8 cellular contexts compared by ENCODE assay signal in the genomic region with DNA sequence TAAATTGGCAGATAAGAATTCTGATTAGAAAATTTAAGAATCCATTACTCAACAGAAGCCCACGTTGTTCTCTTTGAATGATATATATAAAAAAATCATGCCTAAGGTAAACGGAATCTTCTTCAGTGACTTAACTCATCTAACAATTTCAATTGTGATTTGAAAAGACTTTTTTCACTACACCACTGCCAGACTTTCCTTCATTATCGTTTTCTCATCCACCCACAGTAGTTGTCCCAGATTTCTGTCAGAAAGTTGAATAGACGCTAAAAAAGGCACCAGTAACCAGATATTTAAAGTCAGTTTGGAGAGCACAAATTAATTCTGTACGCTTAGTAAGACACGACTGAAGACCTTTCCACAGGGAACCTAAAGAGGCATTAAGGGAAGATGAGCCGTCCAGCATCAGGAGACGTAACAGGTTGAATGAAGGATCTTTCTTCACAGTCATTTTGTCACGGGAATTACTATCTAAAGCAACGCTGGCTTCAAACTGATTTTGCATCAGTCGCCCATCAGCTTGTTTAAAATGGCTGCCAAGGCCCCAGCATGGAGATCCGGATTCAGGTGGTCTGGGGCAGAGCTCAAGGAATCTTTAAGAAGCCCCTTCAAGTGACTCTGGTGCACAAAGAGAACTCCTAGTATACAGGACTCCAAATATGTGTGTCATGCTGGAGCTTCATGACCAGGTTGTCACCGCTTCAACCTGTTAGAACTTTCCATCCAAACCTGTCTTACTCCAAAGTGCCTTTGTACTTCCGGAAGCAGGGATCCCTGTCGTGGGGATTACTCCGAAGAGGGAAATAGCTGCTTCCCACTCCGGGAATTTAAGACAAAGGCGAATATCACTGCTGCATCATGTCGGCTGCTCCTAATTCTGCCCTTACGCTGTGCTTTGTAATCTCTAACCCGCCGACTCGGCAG. TPM values are rescaled to one million over a fixed set of nuclear protein-coding genes. Genes with fewer than 3 reads are reported as not detected.
A peak's percentile ranks its signal among the peaks of the same experiment; 100 is the strongest.
DNase-seq lines count a peak whose midpoint lies in the region; ATAC-seq, FAIRE-seq and TF ChIP-seq lines count a peak whose summit lies in the region.

No MANE protein-coding gene starts in this region.

- BruUV-seq in endothelial cell of umbilical vein (replicated peaks; lab: Mats Ljungman, UMichigan) = TSS peak; percentile 41

- H3K27me3 Mint-ChIP-seq in naive thymus-derived CD8-positive, alpha-beta T cell = peaks cover 0 to 8% (median 3%) of the 10 kb centered on the region in 5 donors

- POLR2A ChIA-PET in endothelial cell of umbilical vein (lab: Charles Lee) = no interaction called here
- POLR2A ChIA-PET in naive thymus-derived CD8-positive, alpha-beta T cell (lab: Charles Lee) = no interaction called here

- intact Hi-C loops in heart right ventricle (cut with DNase I) = no loop called here
- intact Hi-C loops in Right ventricle myocardium inferior (cut with DNase I) = no loop called here
- intact Hi-C loops in endothelial cell of umbilical vein (cut with micrococcal nuclease) = no loop called here

- peaks cover 0 to 5% (median 0%) of the 10 kb centered on the region in 3 donors for H3K36me3 Mint-ChIP-seq in naive thymus-derived CD8-positive, alpha-beta T cell

- CTCF ChIA-PET in endothelial cell of umbilical vein (lab: Charles Lee) = interaction anchor here (0.6 to 5.5 kb wide), 4 partner anchors 9 to 78 kb away, joined by 3 to 24 read pairs (median 8); no protein-coding TSS in a partner anchor

- no peaks in the 10 kb centered on the region for H3K9me3 Mint-ChIP-seq in naive thymus-derived CD8-positive, alpha-beta T cell

- H3K4me3 Mint-ChIP-seq in naive thymus-derived CD8-positive, alpha-beta T cell = peak overlapping the region; percentile 90 to 98 (median 97)

- H3K27ac ChIP-seq in heart right ventricle (peak overlapping the region; percentile 74 to 98 (median 93)), SJSA1 (peak overlapping the region; percentile 51), endothelial cell of umbilical vein (ENCODE audit: insufficient read depth, low read depth, low read length) (peak overlapping the region; percentile 39)

- TF ChIP-seq CTCF in heart right ventricle (IDR thresholded peaks at IDR 0.05) (no peak), endothelial cell of umbilical vein (IDR thresholded peaks at IDR 0.05; ENCODE audit: extremely low read depth in 1 of 2, insufficient read depth in 1 of 2, low read depth in 1 of 2, low read length in 2 of 2) (no peak), omental fat pad (IDR thresholded peaks at IDR 0.05) (no peak)

- no peaks in the 10 kb centered on the region for H4K20me1 ChIP-seq in endothelial cell of umbilical vein (replicated peaks; ENCODE audit: control insufficient read depth, extremely low read depth, insufficient read depth, low read length)

- peak overlapping the region; percentile 59 for H2AFZ ChIP-seq in endothelial cell of umbilical vein (ENCODE audit: low read depth, low read length)

- H3K79me2 ChIP-seq in endothelial cell of umbilical vein (ENCODE audit: control insufficient read depth, insufficient read depth, low read length) = peaks cover 43% of the 10 kb centered on the region

- peaks cover 0 to 52% (median 42%) of the 10 kb centered on the region in 9 donors for H3K4me1 ChIP-seq in heart right ventricle
- H3K4me1 ChIP-seq in SJSA1 (replicated peaks) = peaks cover 8% of the 10 kb centered on the region
- peaks cover 11% of the 10 kb centered on the region for H3K4me1 ChIP-seq in endothelial cell of umbilical vein (ENCODE audit: control insufficient read depth, extremely low read depth, insufficient read depth, low read length)

- H3K9me3 ChIP-seq in heart right ventricle (no peaks in the 10 kb centered on the region), SJSA1 (replicated peaks) (no peaks in the 10 kb centered on the region), endothelial cell of umbilical vein (replicated peaks; ENCODE audit: control insufficient read depth, insufficient read depth, low read length) (no peaks in the 10 kb centered on the region)

- WGBS in heart right ventricle, 2 donors = 16 to 23% methylated on average over 23 of the region's 23 CpGs

- peak overlapping the region; percentile 76 for H3K9ac ChIP-seq in endothelial cell of umbilical vein (replicated peaks; ENCODE audit: extremely low read depth, insufficient read depth, low read length)

- H3K4me1 Mint-ChIP-seq in naive thymus-derived CD8-positive, alpha-beta T cell = peaks cover 19 to 58% (median 51%) of the 10 kb centered on the region in 4 donors

- TF ChIP-seq POLR2A in endothelial cell of umbilical vein (IDR thresholded peaks at IDR 0.05; ENCODE audit: low read depth, low read length) = no peak

- no peaks in the 10 kb centered on the region for H3K36me3 ChIP-seq in heart right ventricle
- H3K36me3 ChIP-seq in SJSA1 = peaks cover 21% of the 10 kb centered on the region
- no peaks in the 10 kb centered on the region for H3K36me3 ChIP-seq in endothelial cell of umbilical vein (ENCODE audit: control insufficient read depth in 2 of 2, extremely low read depth in 1 of 2, insufficient read depth in 2 of 2, low read length in 2 of 2)

- ATAC-seq in heart right ventricle (peak in 3 of 8 donors; percentile 0 to 1 (median 0)), Right ventricle myocardium inferior (no peak), HG03571 (IDR thresholded peaks at IDR 0.05; ENCODE audit: unreplicated experiment) (no peak), omental fat pad (ENCODE audit: low FRiP score) (no peak), HG02840 (IDR thresholded peaks at IDR 0.05; ENCODE audit: low FRiP score, unreplicated experiment) (no peak)
- no peak for ATAC-seq in naive thymus-derived CD8-positive, alpha-beta T cell

- H3K4me2 ChIP-seq in endothelial cell of umbilical vein (ENCODE audit: insufficient read depth, low read length) = peak overlapping the region; percentile 78

- H3K27me3 ChIP-seq in heart right ventricle = peaks cover 0 to 8% (median 0%) of the 10 kb centered on the region in 7 donors
- H3K27me3 ChIP-seq in SJSA1 (replicated peaks) = 0 out of 2 replicates have a peak, but pooled peaks cover 3% of the 10 kb centered on the region
- peaks cover 2 to 10% of the 10 kb centered on the region in 2 experiments for H3K27me3 ChIP-seq in endothelial cell of umbilical vein (ENCODE audit: control insufficient read depth in 2 of 2, insufficient read depth in 2 of 2, low read length in 2 of 2)

- dilution Hi-C loops in endothelial cell of umbilical vein (cut with MboI; ENCODE audit: extremely low pct_ligation_motif_present, low sequenced_read_pairs) = no loop called here

- FAIRE-seq in endothelial cell of umbilical vein (lab: Jason Lieb, UNC) = peak; percentile 82

- no peaks in the 10 kb centered on the region for H3K9me1 ChIP-seq in endothelial cell of umbilical vein (replicated peaks; ENCODE audit: control insufficient read depth, extremely low read depth, insufficient read depth, low read length)

- DNase-seq in heart right ventricle (no peak), Right ventricle myocardium inferior (ENCODE audit: missing footprints) (no peak), SJSA1 (ENCODE audit: low read depth in 1 of 2, low spot score in 2 of 2) (peak in 1 of 2 experiments; percentile 39), endothelial cell of umbilical vein (ENCODE audit: low read depth, low spot score) (peak; percentile 57), omental fat pad (ENCODE audit: low spot score) (no peak)
- DNase-seq in naive thymus-derived CD8-positive, alpha-beta T cell = no peak

- peak overlapping the region; percentile 88 to 98 (median 96) for H3K27ac Mint-ChIP-seq in naive thymus-derived CD8-positive, alpha-beta T cell

- peak overlapping the region; percentile 56 to 96 (median 74) for H3K4me3 ChIP-seq in heart right ventricle
- H3K4me3 ChIP-seq in SJSA1 = peak overlapping the region; percentile 65
- H3K4me3 ChIP-seq in endothelial cell of umbilical vein (replicated peaks in 1 of 3; ENCODE audit: insufficient read depth in 1 of 3, low read depth in 1 of 3, low read length in 3 of 3) = peak overlapping the region; percentile 9 to 77 (median 52)

RNA-seq across cellular contexts. Expression of a gene that starts 1.2 kb away (rescaled TPM):
- total RNA-seq in heart right ventricle (100 to 1,000 TPM; 276 to 397 (median 331) TPM), Right ventricle myocardium inferior (335 TPM), endothelial cell of umbilical vein (68.9 and 71.8 TPM in 2 replicates), omental fat pad (100 to 1,000 TPM; 142 to 195 (median 179) TPM)
- polyA plus RNA-seq in heart right ventricle (100 to 1,000 TPM; 179 to 399 TPM), endothelial cell of umbilical vein (39.3 and 59.5 TPM in 2 replicates)
- total RNA-seq in SJSA1 (2014; rRNA removed; shearing (Covaris generic)) = 227 and 295 TPM in 2 replicates
- polyA plus RNA-seq in endothelial cell of umbilical vein (2011; cell fraction: cytosol; rRNA removed) = 81.2 and 85.3 TPM in 2 replicates
- 23.7 and 38.6 TPM in 2 replicates for polyA plus RNA-seq in endothelial cell of umbilical vein (2011; cell fraction: nucleus; rRNA removed)
- polyA plus RNA-seq in endothelial cell of umbilical vein (2012) = 91.1 and 143 TPM in 2 replicates
- polyA minus RNA-seq in endothelial cell of umbilical vein = 41.9 and 44.5 TPM in 2 replicates
- 29.2 TPM for polyA minus RNA-seq in endothelial cell of umbilical vein (2011; cell fraction: cytosol; rRNA and poly(A)+ RNA removed)
- 11.0 and 17.7 TPM in 2 replicates for polyA minus RNA-seq in endothelial cell of umbilical vein (2011; cell fraction: nucleus; rRNA and poly(A)+ RNA removed)
- 10 to 100 TPM; 23.0 to 26.5 TPM for total RNA-seq in naive thymus-derived CD8-positive, alpha-beta T cell
- 10 to 100 TPM; 70.8 to 88.3 (median 80.7) TPM for polyA plus RNA-seq in naive thymus-derived CD8-positive, alpha-beta T cell

RNA-seq across cellular contexts. Expression of a gene that starts 6.1 kb away (rescaled TPM):
- total RNA-seq in heart right ventricle (1 to 10 TPM in 8 of 10 donors, under 1 TPM in 2; 0.93 to 2.1 (median 1.2) TPM), Right ventricle myocardium inferior (0.89 TPM), endothelial cell of umbilical vein (not detected in 2 replicates), omental fat pad (10 to 100 TPM in 1 of 4 donors, 1 to 10 TPM in 3; 2.6 to 12.4 (median 7.5) TPM)
- polyA plus RNA-seq in heart right ventricle (under 1 TPM; 0.15 to 0.25 TPM), endothelial cell of umbilical vein (0.01 TPM in 1 of 2 replicates, not detected in the other)
- not detected in 2 replicates for total RNA-seq in SJSA1 (2014; rRNA removed; shearing (Covaris generic))
- polyA plus RNA-seq in endothelial cell of umbilical vein (2011; cell fraction: cytosol; rRNA removed) = not detected in 2 replicates
- not detected in 2 replicates for polyA plus RNA-seq in endothelial cell of umbilical vein (2011; cell fraction: nucleus; rRNA removed)
- not detected in 2 replicates for polyA plus RNA-seq in endothelial cell of umbilical vein (2012)
- not detected in 2 replicates for polyA minus RNA-seq in endothelial cell of umbilical vein
- polyA minus RNA-seq in endothelial cell of umbilical vein (2011; cell fraction: cytosol; rRNA and poly(A)+ RNA removed) = not detected
- polyA minus RNA-seq in endothelial cell of umbilical vein (2011; cell fraction: nucleus; rRNA and poly(A)+ RNA removed) = not detected in 2 replicates
- under 1 TPM; 0.39 to 0.85 TPM for total RNA-seq in naive thymus-derived CD8-positive, alpha-beta T cell
- under 1 TPM in 2 of 3 donors, not detected in 1; 0.22 to 0.51 TPM for polyA plus RNA-seq in naive thymus-derived CD8-positive, alpha-beta T cell

RNA-seq across cellular contexts. Expression of a gene that starts 30.1 kb away (rescaled TPM):
- total RNA-seq in heart right ventricle (1 to 10 TPM in 2 of 10 donors, under 1 TPM in 6, not detected in 2; 0.16 to 1.2 (median 0.62) TPM), Right ventricle myocardium inferior (0.41 TPM), endothelial cell of umbilical vein (0.82 and 1.2 TPM in 2 replicates), omental fat pad (1 to 10 TPM; 1.1 to 2.6 (median 1.9) TPM)
- polyA plus RNA-seq in heart right ventricle (under 1 TPM; 0.44 to 0.52 TPM), endothelial cell of umbilical vein (0.24 and 0.36 TPM in 2 replicates)
- 0.39 and 1.0 TPM in 2 replicates for total RNA-seq in SJSA1 (2014; rRNA removed; shearing (Covaris generic))
- polyA plus RNA-seq in endothelial cell of umbilical vein (2011; cell fraction: cytosol; rRNA removed) = 0.16 and 0.23 TPM in 2 replicates
- 0.29 and 1.1 TPM in 2 replicates for polyA plus RNA-seq in endothelial cell of umbilical vein (2011; cell fraction: nucleus; rRNA removed)
- polyA plus RNA-seq in endothelial cell of umbilical vein (2012) = 0.55 and 0.59 TPM in 2 replicates
- polyA minus RNA-seq in endothelial cell of umbilical vein = 0.45 TPM in 1 of 2 replicates, not detected in the other
- polyA minus RNA-seq in endothelial cell of umbilical vein (2011; cell fraction: cytosol; rRNA and poly(A)+ RNA removed) = not detected
- polyA minus RNA-seq in endothelial cell of umbilical vein (2011; cell fraction: nucleus; rRNA and poly(A)+ RNA removed) = 0.48 TPM in 1 of 2 replicates, not detected in the other
- total RNA-seq in naive thymus-derived CD8-positive, alpha-beta T cell = under 1 TPM; 0.73 to 0.88 TPM
- not detected for polyA plus RNA-seq in naive thymus-derived CD8-positive, alpha-beta T cell

Comparison
In these comparisons a context has a peak if more than half of its experiments do, and no peak if none do; other contexts are left out.
1. H3K27ac ChIP-seq: peak in every context shown above with its lines; median percentile 93 in heart right ventricle; 51 in SJSA1; 39 in endothelial cell of umbilical vein.